ENCODE assay signal across 18 cellular contexts in the genomic region with DNA sequence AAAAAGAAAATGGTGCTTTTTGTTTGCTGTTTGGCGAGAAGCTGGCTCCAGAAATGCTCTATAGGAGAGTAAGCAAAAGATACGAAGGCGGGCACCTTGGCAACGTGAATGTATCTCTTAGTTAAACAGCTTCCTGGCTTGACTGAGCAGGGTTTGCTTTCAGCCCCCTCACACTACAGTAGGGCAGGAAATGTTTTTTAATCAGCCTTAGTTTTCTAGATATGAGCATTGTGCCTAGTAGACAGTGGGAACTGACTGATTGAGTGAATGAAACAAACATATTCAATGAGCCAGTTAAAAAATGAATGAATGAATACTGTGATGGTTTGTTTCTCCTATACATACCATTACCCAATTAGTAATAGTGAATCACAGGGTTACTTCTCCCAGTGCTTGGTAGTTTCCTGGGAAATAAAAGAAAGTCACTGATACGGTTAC. TPM values are rescaled to one million over a fixed set of nuclear protein-coding genes. Genes with fewer than 3 reads are reported as not detected.
A peak's percentile ranks its signal among the peaks of the same experiment; 100 is the strongest.
DNase-seq lines count a peak whose midpoint lies in the region; ATAC-seq and TF ChIP-seq lines count a peak whose summit lies in the region.
"Had no signal": no experiment of that assay in that cellular context is flagged by ENCODE, and none has a peak within 500 bp of the region (broad histone marks: within the 10 kb centered on the region; RNA-seq: fewer than 3 reads in every experiment).

No MANE protein-coding gene starts in this region.

- peak in 1 of 2 donors; percentile 17 for DNase-seq in cardiac muscle cell (ENCODE audit: low read depth in 1 of 2, low spot score in 1 of 2)
- no peak for DNase-seq in left ventricle myocardium inferior
- DNase-seq in adipocyte (ENCODE audit: low read depth) = peak; percentile 36
- peak; percentile 56 to 73 for DNase-seq in foreskin keratinocyte
- DNase-seq in stimulated activated naive CD8-positive, alpha-beta T cell treated with anti-CD3 and anti-CD28 coated beads, Interleukin-15, amount 100 ng/mL, for 72 hours = no peak
- DNase-seq in LoVo (ENCODE audit: low spot score) = no peak
- DNase-seq: activated CD8-positive, alpha-beta T cell treated with anti-CD3 and anti-CD28 coated beads for 36 hours; effector memory CD8-positive, alpha-beta T cell; NCI-H2171 treated with DMSO at 0.1 percent for 48 hours; small intestine; stimulated activated naive CD4-positive, alpha-beta T cell treated with Interleukin-2 at 50 U/mL for 16 hours had no signal

- no peak overlapping the region for H3K4me3 ChIP-seq in cardiac muscle cell
- no peak overlapping the region for H3K4me3 ChIP-seq in left ventricle myocardium inferior
- no peak overlapping the region for H3K4me3 ChIP-seq in adipocyte (ENCODE audit: low read length)

- no peak overlapping the region for H3K9ac ChIP-seq in adipocyte (ENCODE audit: low read length)

- H3K4me3 Mint-ChIP-seq in stimulated activated naive CD8-positive, alpha-beta T cell treated with anti-CD3 and anti-CD28 coated beads, Interleukin-15, amount 100 ng/mL, for 72 hours = no peak overlapping the region
- H3K4me3 Mint-ChIP-seq: activated CD8-positive, alpha-beta T cell treated with anti-CD3 and anti-CD28 coated beads for 36 hours; brain; effector memory CD8-positive, alpha-beta T cell; mesothelial cell of epicardium had no signal

- intact Hi-C loops in left ventricle myocardium inferior (cut with micrococcal nuclease) = no loop called here

- H3K4me1 ChIP-seq in cardiac muscle cell (ENCODE audit: low read depth) = peaks cover 52% of the 10 kb centered on the region
- peaks cover 45% of the 10 kb centered on the region for H3K4me1 ChIP-seq in left ventricle myocardium inferior
- H3K4me1 ChIP-seq in adipocyte (ENCODE audit: control insufficient read depth, insufficient read depth, low read length) = peaks cover 16% of the 10 kb centered on the region
- peaks cover 14% of the 10 kb centered on the region for H3K4me1 ChIP-seq in foreskin keratinocyte

- ATAC-seq in foreskin keratinocyte (peak; percentile 80), GM19452 (IDR thresholded peaks at IDR 0.05; ENCODE audit: unreplicated experiment) (no peak), HG02588 (IDR thresholded peaks at IDR 0.05; ENCODE audit: unreplicated experiment) (no peak)
- ATAC-seq in stimulated activated naive CD8-positive, alpha-beta T cell treated with anti-CD3 and anti-CD28 coated beads, Interleukin-15, amount 100 ng/mL, for 72 hours = no peak
- ATAC-seq: activated CD8-positive, alpha-beta T cell treated with anti-CD3 and anti-CD28 coated beads for 36 hours; effector memory CD8-positive, alpha-beta T cell; HCT116 had no signal

- H3K36me3 ChIP-seq in cardiac muscle cell (no peaks in the 10 kb centered on the region), left ventricle myocardium inferior (no peaks in the 10 kb centered on the region), adipocyte (ENCODE audit: control insufficient read depth, insufficient read depth, low read length, severe bottlenecking) (no peaks in the 10 kb centered on the region)
- H3K36me3 ChIP-seq: neutrophil had no signal

- H3K9me3 ChIP-seq in cardiac muscle cell (ENCODE audit: low read depth) (no peaks in the 10 kb centered on the region), left ventricle myocardium inferior (replicated peaks) (peaks cover 9% of the 10 kb centered on the region), adipocyte (ENCODE audit: control insufficient read depth, low read length) (peaks cover 7% of the 10 kb centered on the region)
- H3K9me3 ChIP-seq: neutrophil had no signal

- H3K27ac Mint-ChIP-seq in stimulated activated naive CD8-positive, alpha-beta T cell treated with anti-CD3 and anti-CD28 coated beads, Interleukin-15, amount 100 ng/mL, for 72 hours = peak overlapping the region in 1 of 2 donors; percentile 19
- H3K27ac Mint-ChIP-seq: activated CD8-positive, alpha-beta T cell treated with anti-CD3 and anti-CD28 coated beads for 36 hours; activated T-helper 2 cell treated with anti-CD3 and anti-CD28 coated beads, Interferon-gamma antibody, Interleukin-2, Interleukin-4, amounts not matched to agents 10 μg/mL and 5 μg/mL and 100 μg/mL, durations not matched to agents 14 hours and 24 hours and 36 hours; effector memory CD8-positive, alpha-beta T cell; mesothelial cell of epicardium had no signal

- peaks cover 0 to 7% of the 10 kb centered on the region in 2 donors for H3K9me3 Mint-ChIP-seq in stimulated activated naive CD8-positive, alpha-beta T cell treated with anti-CD3 and anti-CD28 coated beads, Interleukin-15, amount 100 ng/mL, for 72 hours
- H3K9me3 Mint-ChIP-seq: activated CD8-positive, alpha-beta T cell treated with anti-CD3 and anti-CD28 coated beads for 36 hours; activated T-helper 2 cell treated with anti-CD3 and anti-CD28 coated beads, Interferon-gamma antibody, Interleukin-2, Interleukin-4, amounts not matched to agents 10 μg/mL and 5 μg/mL and 100 μg/mL, durations not matched to agents 14 hours and 24 hours and 36 hours; effector memory CD8-positive, alpha-beta T cell had no signal

- H3K27ac ChIP-seq in cardiac muscle cell (peak overlapping the region; percentile 75), left ventricle myocardium inferior (replicated peaks) (no peak overlapping the region), foreskin keratinocyte (no peak overlapping the region)
- H3K27ac ChIP-seq: neutrophil had no signal

- H3K4me1 Mint-ChIP-seq in stimulated activated naive CD8-positive, alpha-beta T cell treated with anti-CD3 and anti-CD28 coated beads, Interleukin-15, amount 100 ng/mL, for 72 hours = no peaks in the 10 kb centered on the region

- H3K27me3 Mint-ChIP-seq in stimulated activated naive CD8-positive, alpha-beta T cell treated with anti-CD3 and anti-CD28 coated beads, Interleukin-15, amount 100 ng/mL, for 72 hours = peaks cover 27% of the 10 kb centered on the region
- H3K27me3 Mint-ChIP-seq: brain had no signal

- TF ChIP-seq CTCF in cardiac muscle cell (IDR thresholded peaks at IDR 0.05; ENCODE audit: low read depth, low read length) (no peak), left ventricle myocardium inferior (IDR thresholded peaks at IDR 0.05; ENCODE audit: borderline replicate concordance) (no peak), foreskin keratinocyte (conservative IDR thresholded peaks at IDR 0.05) (no peak)

- H3K27me3 ChIP-seq in cardiac muscle cell = no peaks in the 10 kb centered on the region
- H3K27me3 ChIP-seq in left ventricle myocardium inferior (ENCODE audit: low read depth) = no peaks in the 10 kb centered on the region
- no peaks in the 10 kb centered on the region for H3K27me3 ChIP-seq in adipocyte (replicated peaks; ENCODE audit: control insufficient read depth, insufficient read depth, low read length)
- H3K27me3 ChIP-seq in foreskin keratinocyte = no peaks in the 10 kb centered on the region

RNA-seq across cellular contexts. Expression of gene CAP2, which starts 19.9 kb away (rescaled TPM):
- total RNA-seq in cardiac muscle cell (95.7 and 106 TPM in 2 replicates), left ventricle myocardium inferior (149 TPM), foreskin keratinocyte (5.6 and 7.4 TPM in 2 replicates)
- polyA plus RNA-seq in cardiac muscle cell (262 and 328 TPM in 2 replicates), foreskin keratinocyte (2.2 and 3.7 TPM in 2 replicates)
- total RNA-seq: activated CD8-positive, alpha-beta T cell treated with anti-CD3 and anti-CD28 coated beads for 36 hours; activated T-helper 2 cell treated with anti-CD3 and anti-CD28 coated beads, Interferon-gamma antibody, Interleukin-2, Interleukin-4, amounts not matched to agents 10 μg/mL and 5 μg/mL and 100 μg/mL, durations not matched to agents 14 hours and 24 hours and 36 hours had no signal

Comparison
In these comparisons a context has a peak if more than half of its experiments do, and no peak if none do; other contexts are left out.
1. DNase-seq: peak in adipocyte (single experiment) and foreskin keratinocyte (2 of 2); none in left ventricle myocardium inferior (single experiment), stimulated activated naive CD8-positive, alpha-beta T cell treated with anti-CD3 and anti-CD28 coated beads, Interleukin-15, amount 100 ng/mL, for 72 hours (0 of 2) and LoVo (single experiment).
2. RNA of gene CAP2, which starts 19.9 kb away (total RNA-seq): 149 TPM in left ventricle myocardium inferior (single experiment) and 95.7 to 106 TPM in cardiac muscle cell; 5.6 to 7.4 TPM in foreskin keratinocyte; every median in the first group is over 10 times any median in the second.